Comparison of ENCODE assay signal across 26 cellular contexts in genomic region chr3:83438177-83438576, GRCh38.
DNase-seq lines count a peak whose midpoint lies in the region; ATAC-seq, FAIRE-seq and TF ChIP-seq lines count a peak whose summit lies in the region.
"Had no signal": no experiment of that assay in that cellular context is flagged by ENCODE, and none has a peak within 500 bp of the region (broad histone marks: within the 10 kb centered on the region; RNA-seq: fewer than 3 reads in every experiment).

No MANE protein-coding gene starts in this region.

- H3K9ac ChIP-seq in mammary epithelial cell (ENCODE audit: insufficient read depth, low read length) (no peak overlapping the region), astrocyte (ENCODE audit: low read length) (peak overlapping the region; percentile 54)
- H3K9ac ChIP-seq: BLaER1 treated with 17β-estradiol and CSF1 and Interleukin-3, amounts not matched to agents 10 nM and 100 nM; KMS-11 had no signal

- no peak for ATAC-seq in HG02759 (IDR thresholded peaks at IDR 0.05; ENCODE audit: unreplicated experiment)
- no peak for ATAC-seq in HG03097 (IDR thresholded peaks at IDR 0.05; ENCODE audit: low FRiP score, unreplicated experiment)
- ATAC-seq: GM12878, Right ventricle myocardium inferior had no signal

- H3K9me3 Mint-ChIP-seq in MCF 10A (ENCODE audit: unreplicated experiment) = peaks cover 20% of the 10 kb centered on the region
- H3K9me3 Mint-ChIP-seq in astrocyte (ENCODE audit: unreplicated experiment) = no peaks in the 10 kb centered on the region

- H3K4me3 ChIP-seq in mammary epithelial cell (replicated peaks in 1 of 3; ENCODE audit: insufficient read depth in 1 of 3, low read depth in 2 of 3, low read length in 3 of 3) (no peak overlapping the region), astrocyte (ENCODE audit: insufficient read depth, low read depth, low read length) (no peak overlapping the region), skeletal muscle cell (ENCODE audit: low read depth, low read length) (no peak overlapping the region)
- H3K4me3 ChIP-seq: BLaER1 treated with 17β-estradiol and CSF1 and Interleukin-3, amounts not matched to agents 10 nM and 100 nM; GM12878; SJSA1 had no signal

- H4K20me1 ChIP-seq in mammary epithelial cell (ENCODE audit: insufficient read depth, low read length) (no peaks in the 10 kb centered on the region), astrocyte (ENCODE audit: insufficient read depth, low read length) (no peaks in the 10 kb centered on the region)
- H4K20me1 ChIP-seq: BLaER1 treated with 17β-estradiol and CSF1 and Interleukin-3, amounts not matched to agents 10 nM and 100 nM had no signal

- H3K4me2 ChIP-seq in mammary epithelial cell (ENCODE audit: insufficient read depth, low read depth, low read length) (no peak overlapping the region), astrocyte (ENCODE audit: low read length) (peak overlapping the region; percentile 61)
- H3K4me2 ChIP-seq: BLaER1 treated with 17β-estradiol and CSF1 and Interleukin-3, amounts not matched to agents 10 nM and 100 nM; KMS-11 had no signal

- H3K4me1 Mint-ChIP-seq in MCF 10A (ENCODE audit: insufficient read depth, unreplicated experiment) (peaks cover 7% of the 10 kb centered on the region), astrocyte (ENCODE audit: low read depth, unreplicated experiment) (peaks cover 11% of the 10 kb centered on the region)
- H3K4me1 Mint-ChIP-seq: CD4-positive, alpha-beta memory T cell had no signal

- peak; percentile 4 for DNase-seq in MCF 10A (ENCODE audit: unreplicated experiment)
- no peak for DNase-seq in mammary epithelial cell
- peak; percentile 64 for DNase-seq in astrocyte (ENCODE audit: low read depth)
- peak; percentile 68 for DNase-seq in fibroblast of gingiva (ENCODE audit: low read depth)
- DNase-seq in skeletal muscle cell (ENCODE audit: low read depth) = peak; percentile 11
- DNase-seq in cerebellar cortex (ENCODE audit: low spot score) = no peak
- DNase-seq: CD4-positive, alpha-beta memory T cell; DND-41; HFFc6; IMR-90; NCI-H1694; NCI-H2081 treated with DMSO at 0.1 percent for 48 hours; NCI-H2171 treated with DMSO at 0.1 percent for 48 hours; NCI-H526; OCI-M1 had no signal

- H3K27me3 Mint-ChIP-seq in MCF 10A (ENCODE audit: insufficient read depth, unreplicated experiment) (no peaks in the 10 kb centered on the region), astrocyte (ENCODE audit: low read depth, unreplicated experiment) (no peaks in the 10 kb centered on the region)
- H3K27me3 Mint-ChIP-seq: CD4-positive, alpha-beta memory T cell had no signal

- no peak overlapping the region for H3K4me3 Mint-ChIP-seq in MCF 10A (ENCODE audit: unreplicated experiment)
- H3K4me3 Mint-ChIP-seq in astrocyte (ENCODE audit: unreplicated experiment) = no peak overlapping the region
- H3K4me3 Mint-ChIP-seq: CD4-positive, alpha-beta memory T cell; HFFc6 had no signal

- BruUV-seq in MCF 10A (replicated peaks; lab: Mats Ljungman, UMichigan) (no TSS peak), mammary epithelial cell (replicated peaks; lab: Mats Ljungman, UMichigan) (no TSS peak)

- POLR2A ChIA-PET in MCF 10A (lab: Yijun Ruan, JAX) = interaction anchor here (0.7 kb wide), 1 partner anchor 59 kb away, joined by 5 read pairs; no protein-coding TSS in a partner anchor

- no peak for FAIRE-seq in astrocyte (lab: Jason Lieb, UNC)
- FAIRE-seq: GM12878, GM18507, GM19239, H54 had no signal

- H3K9me3 ChIP-seq in mammary epithelial cell (replicated peaks; ENCODE audit: insufficient read depth, low read length) (no peaks in the 10 kb centered on the region), astrocyte (ENCODE audit: insufficient read depth, low read depth, low read length) (no peaks in the 10 kb centered on the region)
- H3K9me3 ChIP-seq: BLaER1 treated with 17β-estradiol and CSF1 and Interleukin-3, amounts not matched to agents 10 nM and 100 nM; SJSA1 had no signal

- no peaks in the 10 kb centered on the region for H3K4me1 ChIP-seq in mammary epithelial cell (ENCODE audit: insufficient read depth, low read length)
- peaks cover 3% of the 10 kb centered on the region for H3K4me1 ChIP-seq in astrocyte (ENCODE audit: insufficient read depth, low read length)
- H3K4me1 ChIP-seq: BLaER1 treated with 17β-estradiol and CSF1 and Interleukin-3, amounts not matched to agents 10 nM and 100 nM; SJSA1 had no signal

- H3K27me3 ChIP-seq in mammary epithelial cell (ENCODE audit: insufficient read depth, low read length) (no peaks in the 10 kb centered on the region), astrocyte (ENCODE audit: insufficient read depth, low read length) (no peaks in the 10 kb centered on the region)
- H3K27me3 ChIP-seq: BLaER1 treated with 17β-estradiol and CSF1 and Interleukin-3, amounts not matched to agents 10 nM and 100 nM; SJSA1 had no signal

- WGBS in mammary epithelial cell (ENCODE audit: low coverage, missing lambda C conversion rate) = 0% methylated on average over 1 of the region's 1 CpG

- no peak overlapping the region for H2AFZ ChIP-seq in mammary epithelial cell (ENCODE audit: low read depth, low read length)
- H2AFZ ChIP-seq in astrocyte (ENCODE audit: low read depth, low read length) = peak overlapping the region; percentile 44

- dilution Hi-C loops in mammary epithelial cell (cut with HindIII; ENCODE audit: low sequenced_read_pairs) = no loop called here

- H3K27ac ChIP-seq in mammary epithelial cell (ENCODE audit: insufficient read depth, low read depth, low read length) = no peak overlapping the region
- H3K27ac ChIP-seq in astrocyte (ENCODE audit: low read depth, low read length) = peak overlapping the region; percentile 80
- H3K27ac ChIP-seq: 22Rv1; BLaER1 treated with 17β-estradiol and CSF1 and Interleukin-3, amounts not matched to agents 10 nM and 100 nM; KMS-11; SJSA1 had no signal

- H3K36me3 Mint-ChIP-seq in MCF 10A (ENCODE audit: insufficient read depth, unreplicated experiment) (no peaks in the 10 kb centered on the region), astrocyte (ENCODE audit: low read depth, unreplicated experiment) (no peaks in the 10 kb centered on the region)
- H3K36me3 Mint-ChIP-seq: CD4-positive, alpha-beta memory T cell had no signal

- intact Hi-C loops in MCF 10A (cut with micrococcal nuclease) = no loop called here
- intact Hi-C loops in mammary epithelial cell (cut with micrococcal nuclease) = no loop called here

- in situ Hi-C loops in mammary epithelial cell (cut with MboI; ENCODE audit: low sequenced_read_pairs in 2 of 2) = no loop called here

- CTCF ChIA-PET in MCF 10A (lab: Yijun Ruan, JAX) (no interaction called here), mammary epithelial cell (lab: Charles Lee; ENCODE audit: low non-redundant PET) (no interaction called here)

- H3K27ac Mint-ChIP-seq in MCF 10A (ENCODE audit: low read depth, unreplicated experiment) (no peak overlapping the region), astrocyte (ENCODE audit: unreplicated experiment) (no peak overlapping the region)
- H3K27ac Mint-ChIP-seq: CD4-positive, alpha-beta memory T cell; HFFc6 had no signal

- TF ChIP-seq CTCF in MCF 10A (IDR thresholded peaks at IDR 0.05; ENCODE audit: unreplicated experiment) = no peak
- TF ChIP-seq CTCF in mammary epithelial cell (conservative IDR thresholded peaks at IDR 0.05 in 1 of 2, IDR thresholded peaks at IDR 0.05 in 1 of 2; ENCODE audit: extremely low read depth in 1 of 2, insufficient read depth in 1 of 2, low read depth in 1 of 2, low read length in 2 of 2) = no peak
- no peak for TF ChIP-seq CTCF in astrocyte (IDR thresholded peaks at IDR 0.05; ENCODE audit: insufficient read depth, low read depth, low read length)

- H3K79me2 ChIP-seq in mammary epithelial cell (ENCODE audit: insufficient read depth, low read length) (no peaks in the 10 kb centered on the region), astrocyte (ENCODE audit: insufficient read depth, low read length) (no peaks in the 10 kb centered on the region)

- H3K36me3 ChIP-seq in mammary epithelial cell (ENCODE audit: insufficient read depth, low read length) = no peaks in the 10 kb centered on the region
- H3K36me3 ChIP-seq in astrocyte (ENCODE audit: insufficient read depth, low read length) = no peaks in the 10 kb centered on the region
- H3K36me3 ChIP-seq: BLaER1 treated with 17β-estradiol and CSF1 and Interleukin-3, amounts not matched to agents 10 nM and 100 nM; SJSA1 had no signal

Comparison
In these comparisons a context has a peak if more than half of its experiments do, and no peak if none do; other contexts are left out.
1. DNase-seq: peak in MCF 10A (single experiment), astrocyte (single experiment), fibroblast of gingiva (single experiment) and skeletal muscle cell (single experiment); none in mammary epithelial cell (single experiment) and cerebellar cortex (single experiment).